1 cellular context compared by ENCODE assay signal in the genomic region with DNA sequence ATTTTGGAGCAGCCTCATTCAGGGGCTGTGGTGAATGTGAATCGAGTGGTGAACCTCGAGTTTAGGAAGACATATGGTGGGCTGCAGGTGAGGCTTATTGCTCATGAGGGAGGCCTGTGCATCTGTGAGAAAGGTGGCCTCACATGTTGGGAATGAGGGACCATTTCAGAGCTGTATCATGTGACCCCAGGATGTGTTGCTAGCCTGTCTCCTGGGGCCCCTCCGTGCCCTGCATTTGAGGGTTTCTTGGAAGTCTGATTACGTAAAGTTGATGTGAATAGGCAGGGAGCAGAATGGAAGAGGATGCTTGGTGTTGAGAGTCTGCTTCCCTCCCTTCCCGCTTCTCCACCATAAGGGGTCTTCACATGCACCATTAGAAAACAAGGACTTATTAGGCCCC.
TF ChIP-seq lines count a peak whose summit lies in the region.

No MANE protein-coding gene starts in this region.

TF ChIP-seq in GM23338, 12 proteins besides CTCF, POLR2A, EP300 and RAD21 (continued from another document):
- TF ChIP-seq, protein P1, sequence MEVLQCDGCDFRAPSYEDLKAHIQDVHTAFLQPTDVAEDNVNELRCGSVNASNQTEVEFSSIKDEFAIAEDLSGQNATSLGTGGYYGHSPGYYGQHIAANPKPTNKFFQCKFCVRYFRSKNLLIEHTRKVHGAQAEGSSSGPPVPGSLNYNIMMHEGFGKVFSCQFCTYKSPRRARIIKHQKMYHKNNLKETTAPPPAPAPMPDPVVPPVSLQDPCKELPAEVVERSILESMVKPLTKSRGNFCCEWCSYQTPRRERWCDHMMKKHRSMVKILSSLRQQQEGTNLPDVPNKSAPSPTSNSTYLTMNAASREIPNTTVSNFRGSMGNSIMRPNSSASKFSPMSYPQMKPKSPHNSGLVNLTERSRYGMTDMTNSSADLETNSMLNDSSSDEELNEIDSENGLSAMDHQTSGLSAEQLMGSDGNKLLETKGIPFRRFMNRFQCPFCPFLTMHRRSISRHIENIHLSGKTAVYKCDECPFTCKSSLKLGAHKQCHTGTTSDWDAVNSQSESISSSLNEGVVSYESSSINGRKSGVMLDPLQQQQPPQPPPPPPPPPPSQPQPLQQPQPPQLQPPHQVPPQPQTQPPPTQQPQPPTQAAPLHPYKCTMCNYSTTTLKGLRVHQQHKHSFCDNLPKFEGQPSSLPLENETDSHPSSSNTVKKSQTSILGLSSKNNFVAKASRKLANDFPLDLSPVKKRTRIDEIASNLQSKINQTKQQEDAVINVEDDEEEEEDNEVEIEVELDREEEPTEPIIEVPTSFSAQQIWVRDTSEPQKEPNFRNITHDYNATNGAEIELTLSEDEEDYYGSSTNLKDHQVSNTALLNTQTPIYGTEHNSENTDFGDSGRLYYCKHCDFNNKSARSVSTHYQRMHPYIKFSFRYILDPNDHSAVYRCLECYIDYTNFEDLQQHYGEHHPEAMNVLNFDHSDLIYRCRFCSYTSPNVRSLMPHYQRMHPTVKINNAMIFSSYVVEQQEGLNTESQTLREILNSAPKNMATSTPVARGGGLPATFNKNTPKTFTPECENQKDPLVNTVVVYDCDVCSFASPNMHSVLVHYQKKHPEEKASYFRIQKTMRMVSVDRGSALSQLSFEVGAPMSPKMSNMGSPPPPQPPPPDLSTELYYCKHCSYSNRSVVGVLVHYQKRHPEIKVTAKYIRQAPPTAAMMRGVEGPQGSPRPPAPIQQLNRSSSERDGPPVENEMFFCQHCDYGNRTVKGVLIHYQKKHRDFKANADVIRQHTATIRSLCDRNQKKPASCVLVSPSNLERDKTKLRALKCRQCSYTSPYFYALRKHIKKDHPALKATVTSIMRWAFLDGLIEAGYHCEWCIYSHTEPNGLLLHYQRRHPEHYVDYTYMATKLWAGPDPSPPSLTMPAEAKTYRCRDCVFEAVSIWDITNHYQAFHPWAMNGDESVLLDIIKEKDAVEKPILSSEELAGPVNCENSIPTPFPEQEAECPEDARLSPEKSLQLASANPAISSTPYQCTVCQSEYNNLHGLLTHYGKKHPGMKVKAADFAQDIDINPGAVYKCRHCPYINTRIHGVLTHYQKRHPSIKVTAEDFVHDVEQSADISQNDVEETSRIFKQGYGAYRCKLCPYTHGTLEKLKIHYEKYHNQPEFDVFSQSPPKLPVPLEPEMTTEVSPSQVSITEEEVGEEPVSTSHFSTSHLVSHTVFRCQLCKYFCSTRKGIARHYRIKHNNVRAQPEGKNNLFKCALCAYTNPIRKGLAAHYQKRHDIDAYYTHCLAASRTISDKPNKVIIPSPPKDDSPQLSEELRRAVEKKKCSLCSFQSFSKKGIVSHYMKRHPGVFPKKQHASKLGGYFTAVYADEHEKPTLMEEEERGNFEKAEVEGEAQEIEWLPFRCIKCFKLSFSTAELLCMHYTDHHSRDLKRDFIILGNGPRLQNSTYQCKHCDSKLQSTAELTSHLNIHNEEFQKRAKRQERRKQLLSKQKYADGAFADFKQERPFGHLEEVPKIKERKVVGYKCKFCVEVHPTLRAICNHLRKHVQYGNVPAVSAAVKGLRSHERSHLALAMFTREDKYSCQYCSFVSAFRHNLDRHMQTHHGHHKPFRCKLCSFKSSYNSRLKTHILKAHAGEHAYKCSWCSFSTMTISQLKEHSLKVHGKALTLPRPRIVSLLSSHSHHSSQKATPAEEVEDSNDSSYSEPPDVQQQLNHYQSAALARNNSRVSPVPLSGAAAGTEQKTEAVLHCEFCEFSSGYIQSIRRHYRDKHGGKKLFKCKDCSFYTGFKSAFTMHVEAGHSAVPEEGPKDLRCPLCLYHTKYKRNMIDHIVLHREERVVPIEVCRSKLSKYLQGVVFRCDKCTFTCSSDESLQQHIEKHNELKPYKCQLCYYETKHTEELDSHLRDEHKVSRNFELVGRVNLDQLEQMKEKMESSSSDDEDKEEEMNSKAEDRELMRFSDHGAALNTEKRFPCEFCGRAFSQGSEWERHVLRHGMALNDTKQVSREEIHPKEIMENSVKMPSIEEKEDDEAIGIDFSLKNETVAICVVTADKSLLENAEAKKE (CRISPR knock-in tag; IDR thresholded peaks at IDR 0.05) = no peak
- TF ChIP-seq, protein P2, sequence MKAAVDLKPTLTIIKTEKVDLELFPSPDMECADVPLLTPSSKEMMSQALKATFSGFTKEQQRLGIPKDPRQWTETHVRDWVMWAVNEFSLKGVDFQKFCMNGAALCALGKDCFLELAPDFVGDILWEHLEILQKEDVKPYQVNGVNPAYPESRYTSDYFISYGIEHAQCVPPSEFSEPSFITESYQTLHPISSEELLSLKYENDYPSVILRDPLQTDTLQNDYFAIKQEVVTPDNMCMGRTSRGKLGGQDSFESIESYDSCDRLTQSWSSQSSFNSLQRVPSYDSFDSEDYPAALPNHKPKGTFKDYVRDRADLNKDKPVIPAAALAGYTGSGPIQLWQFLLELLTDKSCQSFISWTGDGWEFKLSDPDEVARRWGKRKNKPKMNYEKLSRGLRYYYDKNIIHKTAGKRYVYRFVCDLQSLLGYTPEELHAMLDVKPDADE (IDR thresholded peaks at IDR 0.05) = no peak
- TF ChIP-seq ZNF331 (CRISPR knock-in tag; IDR thresholded peaks at IDR 0.05; ENCODE audit: low read depth) = no peak
TF ChIP-seq in GM23338: peak in this region for 0.
